8 cellular contexts compared by ENCODE assay signal in the genomic region with DNA sequence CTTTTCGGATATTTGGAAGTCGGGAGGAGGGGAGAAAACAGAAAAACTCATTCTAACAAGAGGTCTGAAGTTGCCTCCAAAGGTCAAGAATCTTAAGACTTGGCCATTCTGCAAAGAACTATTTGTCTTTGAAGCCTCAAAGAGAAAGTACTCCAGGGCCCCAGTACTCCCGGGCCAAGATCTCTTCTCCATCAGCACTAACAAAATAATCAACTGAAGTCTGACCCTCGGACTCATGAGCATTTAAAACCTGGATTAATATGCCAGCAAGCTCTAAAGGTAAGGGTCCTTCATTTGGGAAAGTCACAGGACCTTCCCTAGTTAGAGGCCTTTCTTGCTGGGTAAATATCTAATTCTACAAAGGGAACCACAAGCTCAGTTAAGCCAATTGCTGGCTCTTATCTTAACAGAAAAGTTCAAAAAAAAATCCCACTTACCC. TPM values are rescaled to one million over a fixed set of nuclear protein-coding genes. Genes with fewer than 3 reads are reported as not detected.
DNase-seq lines count a peak whose midpoint lies in the region; ATAC-seq, FAIRE-seq and TF ChIP-seq lines count a peak whose summit lies in the region.

No MANE protein-coding gene starts in this region.

- H3K79me2 ChIP-seq in H1 (ENCODE audit: control insufficient read depth in 1 of 2, insufficient read depth in 2 of 2, low read length in 2 of 2) = peaks cover 0 to 43% of the 10 kb centered on the region in 2 experiments

- H4K20me1 ChIP-seq in H1 (replicated peaks in 1 of 2; ENCODE audit: control insufficient read depth in 1 of 2, insufficient read depth in 2 of 2, low read length in 2 of 2) = peaks cover 27 to 37% of the 10 kb centered on the region in 2 experiments

- CTCF ChIA-PET in H1 (lab: Charles Lee; ENCODE audit: partially characterized antibody) = interaction anchor here (0.6 to 7.4 kb wide), 19 partner anchors 15 to 1520 kb away, joined by 3 to 62 read pairs (median 6); no protein-coding TSS in a partner anchor

- no peak overlapping the region for H3K56ac ChIP-seq in H1 (replicated peaks; ENCODE audit: insufficient read length, low read depth, low read length)

- no peak overlapping the region for H3K4ac ChIP-seq in H1 (replicated peaks; ENCODE audit: insufficient read length, low read depth, low read length)

- H3K18ac ChIP-seq in H1 (ENCODE audit: extremely low read depth, low read length) = no peak overlapping the region

- no peak overlapping the region for H4K91ac ChIP-seq in H1 (replicated peaks; ENCODE audit: insufficient read length, low read length)

- WGBS in H1 (ENCODE audit: extremely low coverage in 1 of 2, insufficient coverage in 1 of 2, insufficient read length in 1 of 2, insufficient replicate concordance in 2 of 2, low coverage in 1 of 2, low lambda C conversion rate in 2 of 2, missing lambda C conversion rate in 1 of 2), 2 experiments = 63% methylated on average over 4 of the region's 4 CpGs; no CpG with 5 or more reads in 1 of the 2 experiments

- peak overlapping the region; percentile 88 to 95; a peak in 3 of 4 replicates for H3K4me2 ChIP-seq in H1 (ENCODE audit: insufficient read depth in 1 of 2, low read depth in 2 of 2, low read length in 2 of 2)

- H3K79me1 ChIP-seq in H1 (ENCODE audit: low read depth, low read length) = peaks cover 16% of the 10 kb centered on the region; the same call in 1 of the 2 replicates

- H3K9ac ChIP-seq in H1 (replicated peaks in 1 of 4; ENCODE audit: extremely low read depth in 1 of 4, low read depth in 3 of 4, low read length in 3 of 4) (no peak overlapping the region), mucosa of stomach (ENCODE audit: low read length) (peak overlapping the region; percentile 52)

- peaks cover 9% of the 10 kb centered on the region for H3K23me2 ChIP-seq in H1 (ENCODE audit: low read depth, low read length)

- no peak for TF ChIP-seq RAD21 in H1 (IDR thresholded peaks at IDR 0.05 in 1 of 2, conservative IDR thresholded peaks at IDR 0.05 in 1 of 2; ENCODE audit: low read depth in 2 of 2, low read length in 2 of 2)

- H3K23ac ChIP-seq in H1 (ENCODE audit: insufficient read length) = no peak overlapping the region

- no peak overlapping the region for H2BK12ac ChIP-seq in H1 (ENCODE audit: low read depth, low read length)

- TF ChIP-seq CTCF in right atrium auricular region (IDR thresholded peaks at IDR 0.05) (no peak), H1 (IDR thresholded peaks at IDR 0.05; ENCODE audit: control extremely low read depth in 1 of 3, insufficient read depth in 1 of 3, low read depth in 1 of 3, low read length in 3 of 3) (no peak)

- H2BK20ac ChIP-seq in H1 (ENCODE audit: low read length) = no peak overlapping the region

- H3K4me3 ChIP-seq in right atrium auricular region (peak overlapping the region; percentile 81 to 82), H1 (ENCODE audit: extremely low read depth in 1 of 4, insufficient read depth in 2 of 4, low read depth in 3 of 4, low read length in 4 of 4) (peak overlapping the region; percentile 15 to 92 (median 61); a peak in 5 of 8 replicates), mucosa of stomach (ENCODE audit: low read length) (peak overlapping the region; percentile 29)

- peaks cover 0 to 3% of the 10 kb centered on the region in 2 donors for H3K4me1 ChIP-seq in right atrium auricular region
- H3K4me1 ChIP-seq in H1 (replicated peaks in 1 of 4; ENCODE audit: control insufficient read depth in 3 of 4, insufficient read depth in 4 of 4, low read length in 3 of 4) = peaks cover 16 to 26% (median 23%) of the 10 kb centered on the region in 4 experiments
- peaks cover 10% of the 10 kb centered on the region for H3K4me1 ChIP-seq in mucosa of stomach (ENCODE audit: control insufficient read depth, insufficient read depth, low read length)

- no peak overlapping the region for H2BK15ac ChIP-seq in H1 (ENCODE audit: low read length)

- no peak for FAIRE-seq in H1 (lab: Jason Lieb, UNC)

- H2BK120ac ChIP-seq in H1 (replicated peaks; ENCODE audit: low read depth, low read length) = no peak overlapping the region

- POLR2A ChIA-PET in H1 (lab: Charles Lee; ENCODE audit: partially characterized antibody) = interaction anchor here (1.2 kb wide), 1 partner anchor 103 kb away, joined by 5 read pairs; no protein-coding TSS in a partner anchor

- no peak overlapping the region for H4K5ac ChIP-seq in H1 (ENCODE audit: insufficient read length, low read depth, low read length)

- no peak for ATAC-seq in left ventricle myocardium superior

- H3K9me3 ChIP-seq in right atrium auricular region (no peaks in the 10 kb centered on the region), H1 (ENCODE audit: insufficient read depth in 2 of 2, low read depth in 1 of 2, low read length in 1 of 2) (no peaks in the 10 kb centered on the region), mucosa of stomach (ENCODE audit: control insufficient read depth, low read length) (no peaks in the 10 kb centered on the region)

- peaks cover 8% of the 10 kb centered on the region for H3K36me3 ChIP-seq in right atrium auricular region
- H3K36me3 ChIP-seq in H1 (ENCODE audit: control insufficient read depth in 2 of 4, insufficient read depth in 4 of 4, low read length in 3 of 4) = peaks cover 0 to 24% (median 13%) of the 10 kb centered on the region in 4 experiments; a peak in 6 of 8 replicates
- no peaks in the 10 kb centered on the region for H3K36me3 ChIP-seq in mucosa of stomach (ENCODE audit: control insufficient read depth, insufficient read depth, low read length)

- H3K27me3 ChIP-seq in right atrium auricular region = no peaks in the 10 kb centered on the region
- peaks cover 0 to 2% (median 0%) of the 10 kb centered on the region in 4 experiments; a peak in 2 of 7 replicates for H3K27me3 ChIP-seq in H1 (replicated peaks in 1 of 4; ENCODE audit: control insufficient read depth in 3 of 4, extremely low read depth in 1 of 4, insufficient read depth in 3 of 4, low read length in 3 of 4)
- no peaks in the 10 kb centered on the region for H3K27me3 ChIP-seq in mucosa of stomach (ENCODE audit: control insufficient read depth, insufficient read depth, low read length)

- H3K14ac ChIP-seq in H1 (ENCODE audit: insufficient read length) = no peak overlapping the region

- no peak for TF ChIP-seq POLR2A in H1 (IDR thresholded peaks at IDR 0.05; ENCODE audit: control extremely low read depth in 1 of 2, low read depth in 2 of 2, low read length in 2 of 2)

- no peak overlapping the region for H2BK5ac ChIP-seq in H1 (ENCODE audit: low read depth, low read length)

- no peak overlapping the region for H4K8ac ChIP-seq in H1 (ENCODE audit: extremely low read depth, insufficient read depth, low read length)

- TF ChIP-seq EP300 in H1 (IDR thresholded peaks at IDR 0.05; ENCODE audit: borderline replicate concordance in 1 of 2, low read depth in 2 of 2, low read length in 2 of 2) = no peak

- H2AFZ ChIP-seq in H1 (ENCODE audit: low read length) = no peak overlapping the region

- intact Hi-C loops in left ventricle myocardium superior (cut with micrococcal nuclease) = no loop called here

- H3K27ac ChIP-seq in right atrium auricular region = no peak overlapping the region
- H3K27ac ChIP-seq in H1 (ENCODE audit: low read depth, low read length) = no peak overlapping the region

- DNase-seq in right atrium auricular region (ENCODE audit: low spot score) (no peak), left ventricle myocardium superior (no peak), H1 (ENCODE audit: low read depth in 1 of 2, low spot score in 2 of 2) (no peak), NCI-H446 treated with DMSO at 0.1 percent for 48 hours (lab: John Stamatoyannopoulos, UW) (no peak), AG08395 (ENCODE audit: low spot score) (no peak), NCI-H524 treated with DMSO at 0.1 percent for 48 hours (lab: John Stamatoyannopoulos, UW) (no peak), NCI-H2029 (lab: John Stamatoyannopoulos, UW) (no peak)

- H2AK5ac ChIP-seq in H1 (ENCODE audit: low read depth, low read length) = no peak overlapping the region

TF ChIP-seq in H1, 55 proteins besides CTCF, POLR2A, EP300 and RAD21 (continues in another document):
- no peak for TF ChIP-seq SIRT6 (IDR thresholded peaks at IDR 0.05; ENCODE audit: low read length)
- no peak for TF ChIP-seq SAP30 (IDR thresholded peaks at IDR 0.05; ENCODE audit: insufficient read depth, insufficient replicate concordance, low read length)
- TF ChIP-seq RXRA (IDR thresholded peaks at IDR 0.05; ENCODE audit: insufficient read depth, low read depth, low read length) = no peak
- no peak for TF ChIP-seq JUN (IDR thresholded peaks at IDR 0.05; ENCODE audit: low read depth, low read length)
- TF ChIP-seq, protein P1, sequence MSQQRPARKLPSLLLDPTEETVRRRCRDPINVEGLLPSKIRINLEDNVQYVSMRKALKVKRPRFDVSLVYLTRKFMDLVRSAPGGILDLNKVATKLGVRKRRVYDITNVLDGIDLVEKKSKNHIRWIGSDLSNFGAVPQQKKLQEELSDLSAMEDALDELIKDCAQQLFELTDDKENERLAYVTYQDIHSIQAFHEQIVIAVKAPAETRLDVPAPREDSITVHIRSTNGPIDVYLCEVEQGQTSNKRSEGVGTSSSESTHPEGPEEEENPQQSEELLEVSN (IDR thresholded peaks at IDR 0.05) = no peak
- TF ChIP-seq, protein P2, sequence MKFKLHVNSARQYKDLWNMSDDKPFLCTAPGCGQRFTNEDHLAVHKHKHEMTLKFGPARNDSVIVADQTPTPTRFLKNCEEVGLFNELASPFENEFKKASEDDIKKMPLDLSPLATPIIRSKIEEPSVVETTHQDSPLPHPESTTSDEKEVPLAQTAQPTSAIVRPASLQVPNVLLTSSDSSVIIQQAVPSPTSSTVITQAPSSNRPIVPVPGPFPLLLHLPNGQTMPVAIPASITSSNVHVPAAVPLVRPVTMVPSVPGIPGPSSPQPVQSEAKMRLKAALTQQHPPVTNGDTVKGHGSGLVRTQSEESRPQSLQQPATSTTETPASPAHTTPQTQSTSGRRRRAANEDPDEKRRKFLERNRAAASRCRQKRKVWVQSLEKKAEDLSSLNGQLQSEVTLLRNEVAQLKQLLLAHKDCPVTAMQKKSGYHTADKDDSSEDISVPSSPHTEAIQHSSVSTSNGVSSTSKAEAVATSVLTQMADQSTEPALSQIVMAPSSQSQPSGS (IDR thresholded peaks at IDR 0.05; ENCODE audit: low read length) = no peak
- no peak for TF ChIP-seq TBP (IDR thresholded peaks at IDR 0.05; ENCODE audit: low read depth, low read length)
- no peak for TF ChIP-seq EGR1 (IDR thresholded peaks at IDR 0.05; ENCODE audit: borderline replicate concordance, low read depth, low read length)

RNA-seq across cellular contexts. Expression of a gene that starts 4.5 kb away (rescaled TPM):
- 10 to 100 TPM in 1 of 2 donors, 1 to 10 TPM in 1; 8.7 to 29.8 TPM for total RNA-seq in right atrium auricular region
- total RNA-seq in left ventricle myocardium superior = 17.2 TPM
- 31.7 and 33.4 TPM in 2 replicates for total RNA-seq in H1 (2021; fragmentation: NEBNext Ultra II Directional; extraction: Animal tissue kit (Norgen Biotek cat#: 25700))
- polyA plus RNA-seq in H1 (2011; rRNA removed) = 17.7 and 24.2 TPM in 2 replicates
- 19.3 TPM for polyA plus RNA-seq in H1 (2011; cell fraction: cytosol; rRNA removed)
- 36.2 TPM for polyA plus RNA-seq in H1 (2011; cell fraction: nucleus; rRNA removed)
- 18.3 to 25.8 TPM (median 20.3 TPM) in 4 replicates for polyA plus RNA-seq in H1 (2012, experiment 1 of 2)
- polyA plus RNA-seq in H1 (2012, experiment 2 of 2) = 9.2 TPM
- polyA plus RNA-seq in H1 (2013, experiment 1 of 2) = 17.7 TPM
- 15.4 TPM for polyA plus RNA-seq in H1 (2013, experiment 2 of 2)
- 14.1 and 21.3 TPM in 2 replicates for polyA minus RNA-seq in H1 (2011; rRNA and poly(A)+ RNA removed)
- polyA minus RNA-seq in H1 (2011; cell fraction: cytosol; rRNA and poly(A)+ RNA removed) = 21.3 TPM
- 44.5 TPM for polyA minus RNA-seq in H1 (2011; cell fraction: nucleus; rRNA and poly(A)+ RNA removed)

Comparison
In these comparisons a context has a peak if more than half of its experiments do, and no peak if none do; other contexts are left out.
1. H3K4me3 ChIP-seq: peak in every context shown above with its lines; median percentile 82 in right atrium auricular region; 61 in H1; 29 in mucosa of stomach.